21 cellular contexts compared by ENCODE assay signal in the genomic region with DNA sequence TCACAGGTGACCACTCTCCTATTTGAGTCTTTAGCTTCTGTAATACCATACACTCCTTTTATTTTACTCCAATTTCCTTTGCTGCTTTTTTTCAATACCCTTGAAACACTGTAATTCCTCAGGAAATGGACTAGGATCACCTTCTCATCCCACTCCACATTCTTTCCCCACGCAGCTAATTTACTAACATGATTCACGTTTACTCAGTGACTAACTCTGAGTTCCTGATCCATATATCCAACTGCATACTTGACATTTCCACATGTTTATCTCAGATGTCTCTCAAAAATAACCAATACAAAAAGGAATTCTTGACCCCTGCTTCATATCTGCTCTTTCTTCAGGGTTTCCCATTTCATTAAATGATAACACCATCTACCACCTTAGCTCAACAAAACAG. TPM values are rescaled to one million over a fixed set of nuclear protein-coding genes. Genes with fewer than 3 reads are reported as not detected.
A peak's percentile ranks its signal among the peaks of the same experiment; 100 is the strongest.
DNase-seq lines count a peak whose midpoint lies in the region; ATAC-seq and TF ChIP-seq lines count a peak whose summit lies in the region.
"Had no signal": no experiment of that assay in that cellular context is flagged by ENCODE, and none has a peak within 500 bp of the region (broad histone marks: within the 10 kb centered on the region; RNA-seq: fewer than 3 reads in every experiment).

No MANE protein-coding gene starts in this region.

- intact Hi-C loops in IMR-90 (cut with micrococcal nuclease) = no loop called here

- TF ChIP-seq CTCF in IMR-90 (conservative IDR thresholded peaks at IDR 0.05; ENCODE audit: low read depth, low read length) = no peak

- H2BK15ac ChIP-seq in IMR-90 (ENCODE audit: low read depth, low read length) = no peak overlapping the region

- no peak overlapping the region for H4K5ac ChIP-seq in IMR-90 (ENCODE audit: low read depth, low read length)

- no peak for TF ChIP-seq POLR2A in IMR-90 (IDR thresholded peaks at IDR 0.05; ENCODE audit: low read depth, low read length)

- H4K8ac ChIP-seq in IMR-90 (ENCODE audit: low read depth in 2 of 2, low read length in 2 of 2) = no peak overlapping the region

- H3K9me3 ChIP-seq in IMR-90 (ENCODE audit: control insufficient read depth, insufficient read depth, low read length) = no peaks in the 10 kb centered on the region
- H3K9me3 ChIP-seq: sigmoid colon, thoracic aorta had no signal

- no peaks in the 10 kb centered on the region for H3K9me1 ChIP-seq in IMR-90 (ENCODE audit: insufficient read depth, low read length)

- no peaks in the 10 kb centered on the region for H3K27me3 ChIP-seq in IMR-90 (ENCODE audit: control insufficient read depth, insufficient read depth, low read length)
- H3K27me3 ChIP-seq: sigmoid colon had no signal

- no peak overlapping the region for H2AK5ac ChIP-seq in IMR-90 (ENCODE audit: low read depth, low read length)

- no peaks in the 10 kb centered on the region for H4K20me1 ChIP-seq in IMR-90 (ENCODE audit: insufficient read depth, low read length)

- peak overlapping the region; percentile 50 for H2BK5ac ChIP-seq in IMR-90 (ENCODE audit: low read depth, low read length, poor library complexity, severe bottlenecking)

- 6% methylated on average over 2 of the region's 2 CpGs; no CpG with 5 or more reads in 1 of the 2 experiments for WGBS in IMR-90 (ENCODE audit: extremely low coverage in 2 of 2, insufficient read length in 1 of 2), 2 experiments

- no peak overlapping the region for H2AFZ ChIP-seq in IMR-90 (replicated peaks; ENCODE audit: low read length, poor library complexity)
- H2AFZ ChIP-seq: parathyroid adenoma had no signal

- no peak for TF ChIP-seq RAD21 in IMR-90 (IDR thresholded peaks at IDR 0.05; ENCODE audit: low read length)

- no peak overlapping the region for H2BK120ac ChIP-seq in IMR-90 (ENCODE audit: low read depth, low read length)

- POLR2A ChIA-PET in IMR-90 (lab: Charles Lee; ENCODE audit: unreplicated experiment) = no interaction called here

- H3K4me3 ChIP-seq in IMR-90 (ENCODE audit: insufficient read depth, low read depth, low read length) = no peak overlapping the region
- H3K4me3 ChIP-seq: sigmoid colon, thoracic aorta had no signal

- dilution Hi-C loops in IMR-90 (cut with HindIII; ENCODE audit: low sequenced_read_pairs, unreplicated experiment) = no loop called here

- ATAC-seq in IMR-90 (ENCODE audit: low read depth) = peak; percentile 56
- no peak for ATAC-seq in HG02678 (IDR thresholded peaks at IDR 0.05; ENCODE audit: unreplicated experiment)
- ATAC-seq in GM21737 (IDR thresholded peaks at IDR 0.05; ENCODE audit: unreplicated experiment) = no peak
- ATAC-seq: activated CD4-positive, alpha-beta T cell treated with anti-CD3 and anti-CD28 coated beads for 36 hours; left colon; natural killer cell had no signal

- no peak overlapping the region for H3K56ac ChIP-seq in IMR-90 (ENCODE audit: extremely low read depth, insufficient read depth, low read length)

- no peak overlapping the region for H3K9ac ChIP-seq in IMR-90 (ENCODE audit: low read depth, low read length)
- H3K9ac ChIP-seq: parathyroid adenoma had no signal

- H3K79me1 ChIP-seq in IMR-90 (ENCODE audit: low read depth in 1 of 2, low read length in 2 of 2) = no peaks in the 10 kb centered on the region; a peak in 1 of 4 replicates

- CTCF ChIA-PET in IMR-90 (lab: Yijun Ruan, JAX) = interaction anchor here (0.5 kb wide), 1 partner anchor 538 kb away, joined by 3 read pairs; no protein-coding TSS in a partner anchor

- H2AK9ac ChIP-seq in IMR-90 (replicated peaks; ENCODE audit: low read depth, low read length, poor library complexity) = no peak overlapping the region

- no TSS peak for BruUV-seq in IMR-90 (replicated peaks; lab: Mats Ljungman, UMichigan)

- no peaks in the 10 kb centered on the region for H3K36me3 ChIP-seq in IMR-90 (ENCODE audit: control insufficient read depth, insufficient read depth, low read length)
- H3K36me3 ChIP-seq: sigmoid colon, thoracic aorta had no signal

- H3K4me2 ChIP-seq in IMR-90 (ENCODE audit: low read depth, low read length) = peak overlapping the region; percentile 30; the same call in 1 of the 2 replicates

- H3K23ac ChIP-seq in IMR-90 (ENCODE audit: low read depth, low read length) = no peak overlapping the region

- H3K4ac ChIP-seq in IMR-90 (ENCODE audit: low read depth, low read length) = no peak overlapping the region

- no peaks in the 10 kb centered on the region for H3K4me1 ChIP-seq in IMR-90 (ENCODE audit: control insufficient read depth, insufficient read depth, low read length)
- H3K4me1 ChIP-seq: parathyroid adenoma, sigmoid colon had no signal

- H4K91ac ChIP-seq in IMR-90 (ENCODE audit: insufficient read depth, low read depth, low read length) = no peak overlapping the region

- H3K27ac ChIP-seq in IMR-90 (ENCODE audit: insufficient read depth, low read length) = no peak overlapping the region
- H3K27ac ChIP-seq: parathyroid adenoma, sigmoid colon, thoracic aorta had no signal

- in situ Hi-C loops in IMR-90 (cut with MboI; ENCODE audit: low sequenced_read_pairs) = no loop called here

- H3K18ac ChIP-seq in IMR-90 (ENCODE audit: low read depth, low read length) = no peak overlapping the region

- H2BK20ac ChIP-seq in IMR-90 (ENCODE audit: low read depth, low read length) = no peak overlapping the region

- no peak overlapping the region for H3K14ac ChIP-seq in IMR-90 (replicated peaks; ENCODE audit: low read depth, low read length)

- peak; percentile 52 for DNase-seq in DMS53 (lab: John Stamatoyannopoulos, UW)
- DNase-seq in IMR-90 = peak; percentile 53
- peak; percentile 32 for DNase-seq in amniotic stem cell (lab: John Stamatoyannopoulos, UW)
- DNase-seq in glomerular visceral epithelial cell (ENCODE audit: extremely low spot score) = peak; percentile 5
- no peak for DNase-seq in putamen (ENCODE audit: low spot score)
- DNase-seq in activated effector memory CD4-positive, alpha-beta T cell treated with anti-CD3 and anti-CD28 coated beads, Interleukin-2, amount 50 U/mL, for 16 hours = no peak
- DNase-seq: activated CD4-positive, alpha-beta T cell treated with anti-CD3 and anti-CD28 coated beads for 36 hours; activated naive CD8-positive, alpha-beta T cell treated with anti-CD3 and anti-CD28 coated beads for 36 hours; DMS 273 treated with DMSO at 0.1 percent for 48 hours; H9; left colon; natural killer cell; NCI-H524 treated with DMSO at 0.1 percent for 48 hours; sigmoid colon; stimulated activated CD4-positive, alpha-beta T cell treated with anti-CD3 and anti-CD28 coated beads, Interleukin-2, amount 100 ng/mL, for 24 hours; stimulated activated naive CD4-positive, alpha-beta T cell had no signal

TF ChIP-seq in IMR-90, 13 proteins besides CTCF, POLR2A, EP300 and RAD21:
- TF ChIP-seq, protein P1, sequence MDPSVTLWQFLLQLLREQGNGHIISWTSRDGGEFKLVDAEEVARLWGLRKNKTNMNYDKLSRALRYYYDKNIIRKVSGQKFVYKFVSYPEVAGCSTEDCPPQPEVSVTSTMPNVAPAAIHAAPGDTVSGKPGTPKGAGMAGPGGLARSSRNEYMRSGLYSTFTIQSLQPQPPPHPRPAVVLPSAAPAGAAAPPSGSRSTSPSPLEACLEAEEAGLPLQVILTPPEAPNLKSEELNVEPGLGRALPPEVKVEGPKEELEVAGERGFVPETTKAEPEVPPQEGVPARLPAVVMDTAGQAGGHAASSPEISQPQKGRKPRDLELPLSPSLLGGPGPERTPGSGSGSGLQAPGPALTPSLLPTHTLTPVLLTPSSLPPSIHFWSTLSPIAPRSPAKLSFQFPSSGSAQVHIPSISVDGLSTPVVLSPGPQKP (IDR thresholded peaks at IDR 0.05; ENCODE audit: borderline replicate concordance, low read depth, low read length) = no peak
- TF ChIP-seq NFE2L2 (IDR thresholded peaks at IDR 0.05; ENCODE audit: low read depth, low read length) (no peak), MAZ (IDR thresholded peaks at IDR 0.05; ENCODE audit: borderline replicate concordance, low read depth, low read length) (no peak), BHLHE40 (IDR thresholded peaks at IDR 0.05; ENCODE audit: low read depth, low read length) (peak; percentile 25; the same call in 1 of the 2 replicates), FOS (IDR thresholded peaks at IDR 0.05; ENCODE audit: low read depth, low read length) (no peak)

RNA-seq across cellular contexts. Expression of a gene that starts 19.9 kb away (rescaled TPM):
- total RNA-seq in IMR-90 (2012; rRNA removed) = 6.8 and 9.4 TPM in 2 replicates
- 2.6 and 3.6 TPM in 2 replicates for polyA plus RNA-seq in IMR-90 (2012; rRNA removed)
- polyA plus RNA-seq in IMR-90 (2012; cell fraction: cytosol; rRNA removed) = 0.38 and 0.75 TPM in 2 replicates
- polyA plus RNA-seq in IMR-90 (2012; cell fraction: nucleus; rRNA removed; ENCODE audit: low replicate concordance) = 1.2 and 7.6 TPM in 2 replicates
- total RNA-seq: natural killer cell had no signal
- polyA plus RNA-seq: CD14-positive monocyte had no signal

Comparison
In these comparisons a context has a peak if more than half of its experiments do, and no peak if none do; other contexts are left out.
1. DNase-seq: peak in DMS53 (single experiment), IMR-90 (single experiment), amniotic stem cell (single experiment) and glomerular visceral epithelial cell (single experiment); none in putamen (single experiment) and activated effector memory CD4-positive, alpha-beta T cell treated with anti-CD3 and anti-CD28 coated beads, Interleukin-2, amount 50 U/mL, for 16 hours (single experiment).